In genomic region chr7:141663081-141663510, GRCh38 we compare ENCODE assay signal across 12 cellular contexts. TPM values are rescaled to one million over a fixed set of nuclear protein-coding genes. Genes with fewer than 3 reads are reported as not detected.
DNase-seq lines count a peak whose midpoint lies in the region; ATAC-seq and TF ChIP-seq lines count a peak whose summit lies in the region.
"Had no signal": no experiment of that assay in that cellular context is flagged by ENCODE, and none has a peak within 500 bp of the region (broad histone marks: within the 10 kb centered on the region; RNA-seq: fewer than 3 reads in every experiment).

No MANE protein-coding gene starts in this region.

- intact Hi-C loops in left colon (cut with DNase I, micrococcal nuclease), result no loop called here

- H3K4me1 Mint-ChIP-seq in IgD-negative memory B cell, result peaks cover 0 to 9% (median 2%) of the 10 kb centered on the region in 3 donors
- peaks cover 7% of the 10 kb centered on the region for H3K4me1 Mint-ChIP-seq in activated naive CD8-positive, alpha-beta T cell treated with anti-CD3 and anti-CD28 coated beads, Interleukin-2, amount 50 U/mL, for 24 hours

- no peak for DNase-seq in activated naive CD8-positive, alpha-beta T cell treated with anti-CD3 and anti-CD28 coated beads, Interleukin-2, amount 50 U/mL, for 24 hours
- DNase-seq in left colon, result peak; percentile 58 to 72
- no peak for DNase-seq in AG08395 (ENCODE audit: low spot score)
- no peak for DNase-seq in stimulated activated naive CD4-positive, alpha-beta T cell treated with Interleukin-2 at 50 U/mL for 16 hours (lab: John Stamatoyannopoulos, UW)
- DNase-seq: Caco-2, NCI-H2081 had no signal

- H3K27me3 Mint-ChIP-seq in IgD-negative memory B cell, result no peaks in the 10 kb centered on the region
- no peaks in the 10 kb centered on the region for H3K27me3 Mint-ChIP-seq in activated naive CD8-positive, alpha-beta T cell treated with anti-CD3 and anti-CD28 coated beads, Interleukin-2, amount 50 U/mL, for 24 hours
- H3K27me3 Mint-ChIP-seq: central memory CD8-positive, alpha-beta T cell had no signal

- no peak overlapping the region for H3K4me3 Mint-ChIP-seq in IgD-negative memory B cell
- no peak overlapping the region for H3K4me3 Mint-ChIP-seq in activated naive CD8-positive, alpha-beta T cell treated with anti-CD3 and anti-CD28 coated beads, Interleukin-2, amount 50 U/mL, for 24 hours
- H3K4me3 Mint-ChIP-seq: central memory CD8-positive, alpha-beta T cell had no signal

- peak overlapping the region in 2 of 3 donors; percentile 84 to 91 for H3K27ac Mint-ChIP-seq in IgD-negative memory B cell
- H3K27ac Mint-ChIP-seq in activated naive CD8-positive, alpha-beta T cell treated with anti-CD3 and anti-CD28 coated beads, Interleukin-2, amount 50 U/mL, for 24 hours, result peak overlapping the region; percentile 55

- H3K27ac ChIP-seq in 22Rv1, result peak overlapping the region; percentile 29

- peak; percentile 7 for ATAC-seq in activated naive CD8-positive, alpha-beta T cell treated with anti-CD3 and anti-CD28 coated beads, Interleukin-2, amount 50 U/mL, for 24 hours
- peak; percentile 86 for ATAC-seq in left colon
- no peak for ATAC-seq in HG03469 (IDR thresholded peaks at IDR 0.05; ENCODE audit: unreplicated experiment)
- no peak for ATAC-seq in GM19452 (IDR thresholded peaks at IDR 0.05; ENCODE audit: unreplicated experiment)

- H3K36me3 Mint-ChIP-seq in IgD-negative memory B cell, result peaks cover 4% of the 10 kb centered on the region
- peaks cover 19% of the 10 kb centered on the region for H3K36me3 Mint-ChIP-seq in activated naive CD8-positive, alpha-beta T cell treated with anti-CD3 and anti-CD28 coated beads, Interleukin-2, amount 50 U/mL, for 24 hours (ENCODE audit: low read depth)

- no peaks in the 10 kb centered on the region for H3K9me3 Mint-ChIP-seq in IgD-negative memory B cell
- no peaks in the 10 kb centered on the region for H3K9me3 Mint-ChIP-seq in activated naive CD8-positive, alpha-beta T cell treated with anti-CD3 and anti-CD28 coated beads, Interleukin-2, amount 50 U/mL, for 24 hours
- H3K9me3 Mint-ChIP-seq: central memory CD8-positive, alpha-beta T cell had no signal

- TF ChIP-seq CTCF in 22Rv1 (IDR thresholded peaks at IDR 0.05), result no peak

RNA-seq across cellular contexts. Expression of gene DENND11, which starts 38.9 kb away (rescaled TPM):
- polyA plus RNA-seq in IgD-negative memory B cell, result 8.9 TPM
- 10 to 100 TPM; 31.7 to 37.6 TPM for total RNA-seq in left colon

RNA-seq across cellular contexts. Expression of gene WEE2, which starts 45.1 kb away (rescaled TPM):
- not detected for polyA plus RNA-seq in IgD-negative memory B cell
- not detected for total RNA-seq in left colon
- total RNA-seq: lower leg skin had no signal

Comparison
In these comparisons a context has a peak if more than half of its experiments do, and no peak if none do; other contexts are left out.
1. ATAC-seq: peak in activated naive CD8-positive, alpha-beta T cell treated with anti-CD3 and anti-CD28 coated beads, Interleukin-2, amount 50 U/mL, for 24 hours (single experiment) and left colon (single experiment); none in HG03469 (single experiment) and GM19452 (single experiment).
2. DNase-seq: peak in left colon (2 of 2); none in activated naive CD8-positive, alpha-beta T cell treated with anti-CD3 and anti-CD28 coated beads, Interleukin-2, amount 50 U/mL, for 24 hours (single experiment), AG08395 (single experiment) and stimulated activated naive CD4-positive, alpha-beta T cell treated with Interleukin-2 at 50 U/mL for 16 hours (single experiment).